ENCODE assay signal across 9 cellular contexts in the genomic region with DNA sequence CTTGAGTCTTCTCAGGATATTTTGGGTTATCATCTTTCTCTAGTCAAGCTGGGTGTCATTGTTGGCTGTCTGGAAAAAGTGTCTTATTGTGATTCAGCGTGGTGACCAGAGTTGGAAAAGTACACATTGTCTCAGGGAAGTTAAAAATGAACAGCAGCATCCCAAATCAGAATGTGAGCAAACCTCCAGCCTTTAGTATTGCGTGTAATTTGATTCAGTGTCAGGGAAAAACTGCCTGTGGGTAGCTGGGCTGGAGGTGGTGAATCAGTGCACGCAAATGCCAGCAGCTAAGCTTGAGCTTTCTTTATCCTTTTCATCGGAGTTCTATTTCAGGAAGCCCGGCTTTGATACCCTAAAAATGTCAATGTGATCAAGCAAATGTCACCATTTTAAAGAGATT. TPM values are rescaled to one million over a fixed set of nuclear protein-coding genes. Genes with fewer than 3 reads are reported as not detected.
A peak's percentile ranks its signal among the peaks of the same experiment; 100 is the strongest.
DNase-seq lines count a peak whose midpoint lies in the region; ATAC-seq and TF ChIP-seq lines count a peak whose summit lies in the region.
"Had no signal": no experiment of that assay in that cellular context is flagged by ENCODE, and none has a peak within 500 bp of the region (broad histone marks: within the 10 kb centered on the region; RNA-seq: fewer than 3 reads in every experiment).

No MANE protein-coding gene starts in this region.

- H3K27me3 ChIP-seq in sigmoid colon (no peaks in the 10 kb centered on the region), right lobe of liver (no peaks in the 10 kb centered on the region)

- no peak for TF ChIP-seq CTCF in sigmoid colon (IDR thresholded peaks at IDR 0.05)
- TF ChIP-seq CTCF in right lobe of liver (IDR thresholded peaks at IDR 0.05), result no peak

- peaks cover 0 to 10% (median 4%) of the 10 kb centered on the region in 4 donors for H3K4me1 ChIP-seq in sigmoid colon
- no peaks in the 10 kb centered on the region for H3K4me1 ChIP-seq in right lobe of liver

- intact Hi-C loops in left cardiac atrium (cut with DNase I), result no loop called here
- intact Hi-C loops in sigmoid colon (cut with DNase I), result no loop called here
- intact Hi-C loops in right lobe of liver (cut with DNase I), result no loop called here

- H3K27ac ChIP-seq in sigmoid colon (peak overlapping the region; percentile 41 to 57 (median 50)), right lobe of liver (no peak overlapping the region)

- ATAC-seq in left cardiac atrium (peak; percentile 49 to 77), GM21825 (IDR thresholded peaks at IDR 0.05; ENCODE audit: unreplicated experiment) (no peak), GM21515 (IDR thresholded peaks at IDR 0.05; ENCODE audit: unreplicated experiment) (no peak), right lobe of liver (no peak)

- peak overlapping the region in 2 of 4 donors; percentile 32 to 34 for H3K4me3 ChIP-seq in sigmoid colon
- H3K4me3 ChIP-seq in right lobe of liver, result no peak overlapping the region

- peak; percentile 12 for DNase-seq in HCEC 1CT
- peak; percentile 52 for DNase-seq in amniotic stem cell (lab: John Stamatoyannopoulos, UW)
- DNase-seq in left cardiac atrium, result no peak
- no peak for DNase-seq in sigmoid colon
- no peak for DNase-seq in effector CD4-positive, alpha-beta T cell
- no peak for DNase-seq in right lobe of liver
- DNase-seq: effector CD8-positive, alpha-beta T cell had no signal

- TF ChIP-seq POLR2A in sigmoid colon (IDR thresholded peaks at IDR 0.05), result no peak
- TF ChIP-seq POLR2A in right lobe of liver (IDR thresholded peaks at IDR 0.05), result no peak

- H3K36me3 ChIP-seq in sigmoid colon (peaks cover 0 to 5% (median 0%) of the 10 kb centered on the region in 4 donors), right lobe of liver (peaks cover 0 to 2% (median 0%) of the 10 kb centered on the region in 4 donors)

- no peaks in the 10 kb centered on the region for H3K9me3 ChIP-seq in sigmoid colon
- H3K9me3 ChIP-seq in right lobe of liver, result no peaks in the 10 kb centered on the region

- no peak for TF ChIP-seq EP300 in sigmoid colon (IDR thresholded peaks at IDR 0.05)

- WGBS in sigmoid colon, 2 donors, result 31 to 81% methylated on average over 5 of the region's 5 CpGs
- 72% methylated on average over 5 of the region's 5 CpGs for WGBS in right lobe of liver (ENCODE audit: insufficient coverage, low coverage, low lambda C conversion rate, missing lambda C conversion rate)

RNA-seq across cellular contexts. Expression of gene C5orf47, which starts 25.9 kb away (rescaled TPM):
- total RNA-seq in left cardiac atrium (under 1 TPM in 1 of 2 donors, not detected in 1; 0.47 TPM), sigmoid colon (not detected), right lobe of liver (not detected)
- not detected for polyA plus RNA-seq in sigmoid colon

Comparison
In these comparisons a context has a peak if more than half of its experiments do, and no peak if none do; other contexts are left out.
1. DNase-seq: peak in HCEC 1CT (single experiment) and amniotic stem cell (single experiment); none in left cardiac atrium (single experiment), sigmoid colon (single experiment), effector CD4-positive, alpha-beta T cell (single experiment) and right lobe of liver (0 of 3).
2. ATAC-seq: peak in left cardiac atrium (2 of 2); none in GM21825 (single experiment), GM21515 (single experiment) and right lobe of liver (0 of 4).
3. H3K27ac ChIP-seq: peak in sigmoid colon (4 of 4); none in right lobe of liver (0 of 3).